Comparison of ENCODE assay signal across 12 cellular contexts in the genomic region with DNA sequence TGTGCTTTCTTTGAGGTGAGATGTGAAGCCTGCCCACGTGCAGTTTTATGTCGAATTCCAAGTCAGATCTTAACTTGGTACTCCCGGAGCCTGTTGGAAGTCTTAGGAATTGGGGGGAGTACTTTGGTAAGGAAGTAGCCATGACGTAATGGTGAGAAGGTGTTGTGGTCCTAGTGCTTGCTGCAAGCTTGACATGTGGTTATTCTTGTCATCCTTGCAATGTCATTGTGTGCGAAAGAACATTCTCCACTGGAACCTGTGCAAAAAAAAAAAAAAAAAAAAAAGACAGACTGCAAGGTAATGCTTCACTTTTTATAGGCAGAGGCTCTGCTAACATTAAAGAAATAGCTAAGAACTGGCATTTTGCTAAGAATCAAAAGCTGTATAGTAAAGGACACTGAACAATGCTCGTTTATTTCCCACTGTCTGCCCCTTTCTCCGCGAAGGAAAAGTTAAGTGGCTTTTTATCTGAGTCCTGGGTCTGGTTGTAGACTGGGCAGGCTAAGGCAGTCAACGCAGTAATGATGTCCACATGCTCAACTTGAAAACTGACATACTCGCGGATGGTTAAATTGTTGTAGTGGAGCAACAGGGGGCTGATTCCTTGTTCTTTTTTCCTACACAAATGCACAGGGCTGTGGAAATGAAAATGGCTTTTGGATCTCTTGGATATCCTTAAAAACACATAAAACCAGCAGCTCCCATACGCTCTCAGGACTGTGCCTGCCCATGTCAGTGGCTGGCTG. TPM values are rescaled to one million over a fixed set of nuclear protein-coding genes. Genes with fewer than 3 reads are reported as not detected.
DNase-seq lines count a peak whose midpoint lies in the region; ATAC-seq and TF ChIP-seq lines count a peak whose summit lies in the region.
"Had no signal": no experiment of that assay in that cellular context is flagged by ENCODE, and none has a peak within 500 bp of the region (broad histone marks: within the 10 kb centered on the region; RNA-seq: fewer than 3 reads in every experiment).

No MANE protein-coding gene starts in this region.

- TF ChIP-seq CTCF in cardiac muscle cell (IDR thresholded peaks at IDR 0.05; ENCODE audit: low read depth, low read length) (no peak), lower lobe of right lung (IDR thresholded peaks at IDR 0.05) (no peak), CD14-positive monocyte (IDR thresholded peaks at IDR 0.05) (no peak), GM20000 (IDR thresholded peaks at IDR 0.05; ENCODE audit: extremely low read depth, missing control alignments) (no peak)

- H3K4me1 ChIP-seq in cardiac muscle cell (ENCODE audit: low read depth) (peaks cover 31% of the 10 kb centered on the region), right cardiac atrium (ENCODE audit: control insufficient read depth, insufficient read depth, low read length) (no peaks in the 10 kb centered on the region), lower lobe of right lung (no peaks in the 10 kb centered on the region)
- H3K4me1 ChIP-seq: SJCRH30 had no signal

- ATAC-seq in right cardiac atrium (no peak), lower lobe of right lung (no peak)
- ATAC-seq: CD8-positive, alpha-beta T cell had no signal

- peaks cover 61 to 77% (median 61%) of the 10 kb centered on the region in 3 donors for H3K27me3 Mint-ChIP-seq in CD14-positive monocyte (ENCODE audit: low read depth in 3 of 3)

- no peak overlapping the region for H3K27ac Mint-ChIP-seq in CD14-positive monocyte
- H3K27ac Mint-ChIP-seq: CD8-positive, alpha-beta T cell had no signal

- H3K4me3 ChIP-seq in cardiac muscle cell (peak overlapping the region; percentile 80), right cardiac atrium (ENCODE audit: low read length) (no peak overlapping the region), lower lobe of right lung (peak overlapping the region; percentile 51)
- H3K4me3 ChIP-seq: SJCRH30 had no signal

- H3K27me3 ChIP-seq in cardiac muscle cell (no peaks in the 10 kb centered on the region), right cardiac atrium (ENCODE audit: control insufficient read depth, insufficient read depth) (peaks cover 4% of the 10 kb centered on the region), lower lobe of right lung (ENCODE audit: low read depth) (peaks cover 38% of the 10 kb centered on the region)

- DNase-seq in cardiac muscle cell (ENCODE audit: low read depth in 1 of 2, low spot score in 1 of 2): peak in 1 of 2 donors; percentile 46
- no peak for DNase-seq in right cardiac atrium
- peak; percentile 67 for DNase-seq in cerebellar cortex (ENCODE audit: low spot score)
- DNase-seq in lower lobe of right lung: no peak
- DNase-seq in CD14-positive monocyte (ENCODE audit: low spot score): no peak
- no peak for DNase-seq in NCI-H1105 treated with DMSO at 0.1 percent for 48 hours (lab: John Stamatoyannopoulos, UW)
- DNase-seq in GOT3 (lab: John Stamatoyannopoulos, UW): no peak
- no peak for DNase-seq in GM20000 (ENCODE audit: low spot score)
- DNase-seq: activated naive CD8-positive, alpha-beta T cell treated with anti-CD3 and anti-CD28 coated beads for 36 hours; activated T-cell treated with anti-CD3 and anti-CD28 coated beads, Interleukin-2, amount 50 U/mL, for 4 hours; CD8-positive, alpha-beta T cell; SJCRH30 had no signal

- intact Hi-C loops in right cardiac atrium (cut with DNase I) (no loop called here), lower lobe of right lung (cut with DNase I) (no loop called here), CD14-positive monocyte (cut with micrococcal nuclease) (no loop called here)

- H3K27ac ChIP-seq in cardiac muscle cell (peak overlapping the region; percentile 46), right cardiac atrium (ENCODE audit: low read length) (no peak overlapping the region), lower lobe of right lung (no peak overlapping the region)
- H3K27ac ChIP-seq: SJCRH30 had no signal

- H3K36me3 ChIP-seq in cardiac muscle cell: no peaks in the 10 kb centered on the region
- no peaks in the 10 kb centered on the region for H3K36me3 ChIP-seq in lower lobe of right lung
- H3K36me3 ChIP-seq: SJCRH30 had no signal

- no peaks in the 10 kb centered on the region for H3K36me3 Mint-ChIP-seq in CD14-positive monocyte
- H3K36me3 Mint-ChIP-seq: activated naive CD8-positive, alpha-beta T cell treated with anti-CD3 and anti-CD28 coated beads for 36 hours; CD8-positive, alpha-beta T cell had no signal

- H3K9me3 ChIP-seq in cardiac muscle cell (ENCODE audit: low read depth): no peaks in the 10 kb centered on the region
- no peaks in the 10 kb centered on the region for H3K9me3 ChIP-seq in right cardiac atrium (ENCODE audit: control insufficient read depth, low read length)
- H3K9me3 ChIP-seq in lower lobe of right lung: no peaks in the 10 kb centered on the region
- H3K9me3 ChIP-seq: SJCRH30 had no signal

- peaks cover 0 to 21% (median 0%) of the 10 kb centered on the region in 7 donors for H3K9me3 Mint-ChIP-seq in CD14-positive monocyte
- H3K9me3 Mint-ChIP-seq: activated naive CD8-positive, alpha-beta T cell treated with anti-CD3 and anti-CD28 coated beads for 36 hours; activated T-cell treated with anti-CD3 and anti-CD28 coated beads, Interleukin-2, amount 50 U/mL, for 4 hours; CD8-positive, alpha-beta T cell had no signal

- WGBS in right cardiac atrium: 56% methylated on average over 12 of the region's 12 CpGs

- H3K4me1 Mint-ChIP-seq in CD14-positive monocyte: peaks cover 4% of the 10 kb centered on the region

- H3K4me3 Mint-ChIP-seq in CD14-positive monocyte: peak overlapping the region in 1 of 2 donors; percentile 54
- H3K4me3 Mint-ChIP-seq: activated T-cell treated with anti-CD3 and anti-CD28 coated beads, Interleukin-2, amount 50 U/mL, for 4 hours; CD8-positive, alpha-beta T cell had no signal

RNA-seq across cellular contexts. Expression of a gene that starts 2.1 kb away (rescaled TPM):
- 12.5 and 26.9 TPM in 2 replicates for total RNA-seq in cardiac muscle cell
- polyA plus RNA-seq in cardiac muscle cell: 17.5 and 21.5 TPM in 2 replicates
- total RNA-seq in right cardiac atrium: 10 to 100 TPM in 3 of 4 donors, 1 to 10 TPM in 1; 6.6 to 14.9 (median 12.8) TPM
- 3.7 TPM for polyA plus RNA-seq in right cardiac atrium
- total RNA-seq in lower lobe of right lung: 21.2 TPM
- polyA plus RNA-seq in CD14-positive monocyte: not detected
